Comparison of ENCODE assay signal across 25 cellular contexts in the genomic region with DNA sequence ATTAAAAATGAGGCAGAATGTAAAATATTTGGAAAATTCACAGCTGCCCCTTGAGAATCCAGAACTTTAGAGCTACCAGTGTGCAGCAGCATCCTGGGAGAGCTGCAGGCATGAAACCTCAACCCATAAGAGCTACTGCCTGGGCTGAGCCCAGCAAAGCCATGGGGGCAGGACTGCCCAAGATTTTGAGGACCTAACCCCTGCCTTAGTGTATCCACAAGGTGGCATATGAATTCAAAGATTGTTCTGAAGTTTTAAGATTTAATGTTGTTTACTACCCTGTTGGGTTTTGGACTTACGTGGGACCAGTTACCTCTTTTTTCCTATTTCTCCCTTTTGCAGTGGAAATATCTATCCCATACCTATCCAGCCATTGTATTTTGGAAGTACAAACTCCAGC. TPM values are rescaled to one million over a fixed set of nuclear protein-coding genes. Genes with fewer than 3 reads are reported as not detected.
DNase-seq lines count a peak whose midpoint lies in the region; ATAC-seq, FAIRE-seq and TF ChIP-seq lines count a peak whose summit lies in the region.
"Had no signal": no experiment of that assay in that cellular context is flagged by ENCODE, and none has a peak within 500 bp of the region (broad histone marks: within the 10 kb centered on the region; RNA-seq: fewer than 3 reads in every experiment).

No MANE protein-coding gene starts in this region.

- no peaks in the 10 kb centered on the region for H3K27me3 Mint-ChIP-seq in CD8-positive, alpha-beta memory T cell
- H3K27me3 Mint-ChIP-seq in IgD-negative memory B cell: no peaks in the 10 kb centered on the region
- H3K27me3 Mint-ChIP-seq: activated CD4-positive, alpha-beta T cell treated with anti-CD3 and anti-CD28 coated beads, Interleukin-2, amount 10 ng/mL, durations not matched to agents 7 days and 5 days had no signal

- H3K36me3 Mint-ChIP-seq in CD8-positive, alpha-beta memory T cell: peaks cover under 1 to 56% (median 12%) of the 10 kb centered on the region in 3 donors
- peaks cover 3% of the 10 kb centered on the region for H3K36me3 Mint-ChIP-seq in IgD-negative memory B cell
- H3K36me3 Mint-ChIP-seq: natural killer cell; stimulated activated effector memory CD8-positive, alpha-beta T cell treated with anti-CD3 and anti-CD28 coated beads, Interleukin-12 subunit alpha, Interleukin-12 subunit beta, amount 100 ng/mL, for 72 hours had no signal

- in situ Hi-C loops in K562 (cut with MboI): no loop called here

- H3K4me1 Mint-ChIP-seq in CD8-positive, alpha-beta memory T cell: peaks cover 14 to 49% (median 35%) of the 10 kb centered on the region in 3 donors
- H3K4me1 Mint-ChIP-seq in IgD-negative memory B cell: peaks cover 0 to 3% (median 3%) of the 10 kb centered on the region in 3 donors

- no peaks in the 10 kb centered on the region for H3K27me3 ChIP-seq in CD8-positive, alpha-beta memory T cell (ENCODE audit: insufficient read depth, low read length, poor library complexity, severe bottlenecking)
- H3K27me3 ChIP-seq in K562 (ENCODE audit: control insufficient read depth in 2 of 2, insufficient read depth in 2 of 2, low read length in 2 of 2) (no peaks in the 10 kb centered on the region), lower lobe of right lung (ENCODE audit: low read depth) (no peaks in the 10 kb centered on the region)
- H3K27me3 ChIP-seq: hepatocyte, ovary, sigmoid colon had no signal

- no peak for TF ChIP-seq EP300 in K562 (IDR thresholded peaks at IDR 0.05; ENCODE audit: low read length)

- 0 out of 4 replicates have a peak, but pooled peaks of 1 of the 2 experiments have one; percentile 16 for TF ChIP-seq RAD21 in K562 (CRISPR knock-in tag; conservative IDR thresholded peaks at IDR 0.05 in 1 of 2, IDR thresholded peaks at IDR 0.05 in 1 of 2)

- FAIRE-seq in K562 (lab: Jason Lieb, UNC): no peak
- FAIRE-seq: colon, endometrium, H54, islet of Langerhans had no signal

- no peak overlapping the region for H3K27ac ChIP-seq in CD8-positive, alpha-beta memory T cell (ENCODE audit: low read depth, low read length)
- H3K27ac ChIP-seq in K562 (ENCODE audit: extremely low read depth, low read depth, low read length) (no peak overlapping the region), lower lobe of right lung (no peak overlapping the region)
- H3K27ac ChIP-seq: hepatocyte, HL-60, ovary, sigmoid colon had no signal

- no TSS peak for BruUV-seq in K562 (replicated peaks; lab: Mats Ljungman, UMichigan)

- no peaks in the 10 kb centered on the region for H3K9me3 Mint-ChIP-seq in CD8-positive, alpha-beta memory T cell
- no peaks in the 10 kb centered on the region for H3K9me3 Mint-ChIP-seq in IgD-negative memory B cell
- H3K9me3 Mint-ChIP-seq: natural killer cell; stimulated activated effector memory CD8-positive, alpha-beta T cell treated with anti-CD3 and anti-CD28 coated beads, Interleukin-12 subunit alpha, Interleukin-12 subunit beta, amount 100 ng/mL, for 72 hours had no signal

- POLR2A ChIA-PET in CD8-positive, alpha-beta memory T cell (lab: Charles Lee): no interaction called here
- POLR2A ChIA-PET in K562 (lab: Yijun Ruan, JAX): no interaction called here

- H3K4me1 ChIP-seq in CD8-positive, alpha-beta memory T cell (ENCODE audit: insufficient read depth, low read length): no peaks in the 10 kb centered on the region
- H3K4me1 ChIP-seq in K562 (replicated peaks in 1 of 2; ENCODE audit: control insufficient read depth in 2 of 2, insufficient read depth in 2 of 2, low read length in 2 of 2) (no peaks in the 10 kb centered on the region), lower lobe of right lung (no peaks in the 10 kb centered on the region)
- H3K4me1 ChIP-seq: sigmoid colon had no signal

- H3K27ac Mint-ChIP-seq in CD8-positive, alpha-beta memory T cell: peak overlapping the region in 5 of 8 donors; percentile 28 to 77 (median 55)
- H3K27ac Mint-ChIP-seq in IgD-negative memory B cell: peak overlapping the region in 2 of 3 donors; percentile 8 to 80
- H3K27ac Mint-ChIP-seq: activated CD4-positive, alpha-beta T cell treated with anti-CD3 and anti-CD28 coated beads, Interleukin-2, amount 10 ng/mL, durations not matched to agents 7 days and 5 days; natural killer cell; stimulated activated effector memory CD8-positive, alpha-beta T cell treated with anti-CD3 and anti-CD28 coated beads, Interleukin-12 subunit alpha, Interleukin-12 subunit beta, amount 100 ng/mL, for 72 hours had no signal

- peak; percentile 69 for ATAC-seq in K562
- ATAC-seq in lower lobe of right lung: no peak
- ATAC-seq: natural killer cell; stimulated activated effector memory CD8-positive, alpha-beta T cell treated with anti-CD3 and anti-CD28 coated beads, Interleukin-12 subunit alpha, Interleukin-12 subunit beta, amount 100 ng/mL, for 72 hours had no signal

- peak overlapping the region in 1 of 7 donors; percentile 27 for H3K4me3 Mint-ChIP-seq in CD8-positive, alpha-beta memory T cell
- no peak overlapping the region for H3K4me3 Mint-ChIP-seq in IgD-negative memory B cell
- H3K4me3 Mint-ChIP-seq: activated CD4-positive, alpha-beta T cell treated with anti-CD3 and anti-CD28 coated beads, Interleukin-2, amount 10 ng/mL, durations not matched to agents 7 days and 5 days; natural killer cell; stimulated activated effector memory CD8-positive, alpha-beta T cell treated with anti-CD3 and anti-CD28 coated beads, Interleukin-12 subunit alpha, Interleukin-12 subunit beta, amount 100 ng/mL, for 72 hours had no signal

- no peak overlapping the region for H2AFZ ChIP-seq in K562 (ENCODE audit: low read depth, low read length)
- H2AFZ ChIP-seq: hepatocyte had no signal

- DNase-seq in CD8-positive, alpha-beta memory T cell: no peak
- DNase-seq in K562 (ENCODE audit: extremely low read depth in 1 of 4, low spot score in 3 of 4) (no peak), lower lobe of right lung (no peak), NCI-H1048 (lab: John Stamatoyannopoulos, UW) (no peak), amniotic stem cell (lab: John Stamatoyannopoulos, UW) (no peak)
- DNase-seq in activated naive CD4-positive, alpha-beta T cell treated with anti-CD3 and anti-CD28 coated beads, Interleukin-2, amount 50 U/mL, for 16 hours: no peak
- DNase-seq: activated CD4-positive, alpha-beta T cell treated with anti-CD3 and anti-CD28 coated beads, Interleukin-2, amount 10 ng/mL, durations not matched to agents 7 days and 5 days; activated CD8-positive, alpha-beta memory T cell treated with anti-CD3 and anti-CD28 coated beads, Interleukin-2, amount 50 U/mL, for 4 hours; activated effector memory CD4-positive, alpha-beta T cell treated with anti-CD3 and anti-CD28 coated beads, Interleukin-2, amount 50 U/mL, for 16 hours; anterior cingulate cortex; COR-L47; EL; mammary epithelial cell; natural killer cell; NCI-H187; ovary; sigmoid colon had no signal

- intact Hi-C loops in K562 (cut with micrococcal nuclease) (no loop called here), lower lobe of right lung (cut with DNase I) (no loop called here)

- H3K79me2 ChIP-seq in K562 (ENCODE audit: control insufficient read depth, insufficient read depth, low read length): no peaks in the 10 kb centered on the region
- H3K79me2 ChIP-seq: hepatocyte had no signal

- no peaks in the 10 kb centered on the region for H3K9me1 ChIP-seq in K562 (ENCODE audit: control insufficient read depth, insufficient read depth, low read length)

- no peak overlapping the region for H3K4me2 ChIP-seq in K562 (ENCODE audit: insufficient read depth, low read length)
- H3K4me2 ChIP-seq: hepatocyte had no signal

- no peak overlapping the region for H3K9ac ChIP-seq in K562 (ENCODE audit: insufficient read depth in 1 of 2, low read depth in 2 of 2, low read length in 2 of 2)

- no peak for TF ChIP-seq POLR2A in K562 (conservative IDR thresholded peaks at IDR 0.05)

- WGBS in K562 (ENCODE audit: insufficient coverage, low coverage, missing lambda C conversion rate): 23% methylated on average over 1 of the region's 1 CpG

- CTCF ChIA-PET in CD8-positive, alpha-beta memory T cell (lab: Charles Lee): interaction anchor here (0.7 kb wide), 1 partner anchor 116 kb away, joined by 3 read pairs; no protein-coding TSS in a partner anchor
- CTCF ChIA-PET in K562 (lab: Yijun Ruan, JAX; ENCODE audit: low intra/inter-chr PET ratio): interaction anchor here (0.7 kb wide), 1 partner anchor 150 kb away, joined by 3 read pairs; no protein-coding TSS in a partner anchor

- no peaks in the 10 kb centered on the region for H4K20me1 ChIP-seq in K562 (replicated peaks; ENCODE audit: control insufficient read depth, insufficient read depth, low read length)

- H3K4me3 ChIP-seq in CD8-positive, alpha-beta memory T cell (ENCODE audit: low read length): no peak overlapping the region
- H3K4me3 ChIP-seq in K562 (no peak overlapping the region), lower lobe of right lung (no peak overlapping the region)
- H3K4me3 ChIP-seq: hepatocyte, ovary, sigmoid colon had no signal

- TF ChIP-seq CTCF in K562 (IDR thresholded peaks at IDR 0.05 in 2 of 3, conservative IDR thresholded peaks at IDR 0.05 in 1 of 3; ENCODE audit: insufficient read depth in 2 of 3, low read depth in 1 of 3, low read length in 3 of 3): peak; percentile 15 to 36 (median 20); a peak in 3 of 6 replicates
- TF ChIP-seq CTCF in lower lobe of right lung (IDR thresholded peaks at IDR 0.05): peak; percentile 9

- H3K9me3 ChIP-seq in CD8-positive, alpha-beta memory T cell (ENCODE audit: low read length): no peaks in the 10 kb centered on the region
- no peaks in the 10 kb centered on the region; the same call in 1 of the 2 replicates for H3K9me3 ChIP-seq in K562 (replicated peaks; ENCODE audit: control insufficient read depth, insufficient read depth, low read depth, low read length)
- H3K9me3 ChIP-seq in lower lobe of right lung: no peaks in the 10 kb centered on the region
- H3K9me3 ChIP-seq: sigmoid colon had no signal

- H3K36me3 ChIP-seq in CD8-positive, alpha-beta memory T cell (ENCODE audit: insufficient read depth, low read length): no peaks in the 10 kb centered on the region
- H3K36me3 ChIP-seq in K562 (ENCODE audit: control insufficient read depth, insufficient read depth, low read length) (no peaks in the 10 kb centered on the region), lower lobe of right lung (peaks cover 3% of the 10 kb centered on the region)
- H3K36me3 ChIP-seq: ovary, sigmoid colon had no signal

RNA-seq across cellular contexts. Expression of a gene that starts 26.4 kb away (rescaled TPM):
- total RNA-seq in CD8-positive, alpha-beta memory T cell: 10 to 100 TPM; 14.9 to 15.4 TPM
- 61.0 TPM for polyA plus RNA-seq in CD8-positive, alpha-beta memory T cell
- 21.8 TPM for polyA plus RNA-seq in IgD-negative memory B cell
- 8.4 and 10.8 TPM in 2 replicates for total RNA-seq in K562 (2011; cell fraction: chromatin; rRNA removed; ENCODE audit: low replicate concordance)
- 6.1 and 7.5 TPM in 2 replicates for total RNA-seq in K562 (2011; cell fraction: nucleolus; rRNA removed)
- total RNA-seq in K562 (2011; cell fraction: nucleoplasm; rRNA removed): 5.4 and 8.3 TPM in 2 replicates
- total RNA-seq in K562 (2014; rRNA removed): 34.3 and 39.1 TPM in 2 replicates
- 31.7 and 42.2 TPM in 2 replicates for total RNA-seq in K562 (2014; rRNA removed; fragmentation: Illumina TruSeq; extraction: Trizol)
- 47.7 and 48.1 TPM in 2 replicates for total RNA-seq in K562 (2015; rRNA removed; fragmentation: Illumina TruSeq; extraction: Trizol)
- total RNA-seq in K562 (2021): 20.8 and 22.3 TPM in 2 replicates
- polyA plus RNA-seq in K562 (2011; rRNA removed): 56.7 and 72.7 TPM in 2 replicates
- 24.9 and 48.9 TPM in 2 replicates for polyA plus RNA-seq in K562 (2011; cell fraction: cytosol; rRNA removed)
- 9.4 and 11.0 TPM in 2 replicates for polyA plus RNA-seq in K562 (2011; cell fraction: nucleus; rRNA removed)
- 31.2 and 32.9 TPM in 2 replicates for polyA plus RNA-seq in K562 (2012)
- polyA plus RNA-seq in K562 (2014; fragmentation: Illumina TruSeq; extraction: Trizol): 52.1 and 57.5 TPM in 2 replicates
- polyA plus RNA-seq in K562 (2014; fragmentation: Nextera tagmentation; extraction: Ambion mirVana): 10 to 100 TPM; 23.0 to 31.7 TPM
- polyA plus RNA-seq in K562 (2014; rRNA removed): 47.4 and 50.9 TPM in 2 replicates
- 62.8 and 69.4 TPM in 2 replicates for polyA minus RNA-seq in K562 (2011; rRNA and poly(A)+ RNA removed)
- polyA minus RNA-seq in K562 (2011; cell fraction: cytosol; rRNA and poly(A)+ RNA removed): 16.0 and 25.0 TPM in 2 replicates
- polyA minus RNA-seq in K562 (2011; cell fraction: nucleus; rRNA and poly(A)+ RNA removed): 2.0 and 8.3 TPM in 2 replicates
- 22.5 TPM for total RNA-seq in lower lobe of right lung

RNA-seq across cellular contexts. Expression of a gene that starts 53.0 kb away (rescaled TPM):
- total RNA-seq in CD8-positive, alpha-beta memory T cell: 10 to 100 TPM; 16.8 to 23.0 TPM
- 44.5 TPM for polyA plus RNA-seq in CD8-positive, alpha-beta memory T cell
- polyA plus RNA-seq in IgD-negative memory B cell: 32.8 TPM
- total RNA-seq in K562 (2011; cell fraction: chromatin; rRNA removed; ENCODE audit: low replicate concordance): 43.6 and 47.1 TPM in 2 replicates
- total RNA-seq in K562 (2011; cell fraction: nucleolus; rRNA removed): 20.8 and 67.1 TPM in 2 replicates
- 55.1 and 66.2 TPM in 2 replicates for total RNA-seq in K562 (2011; cell fraction: nucleoplasm; rRNA removed)
- total RNA-seq in K562 (2014; rRNA removed): 29.4 and 39.8 TPM in 2 replicates
- 132 and 135 TPM in 2 replicates for total RNA-seq in K562 (2014; rRNA removed; fragmentation: Illumina TruSeq; extraction: Trizol)
- 98.1 and 103 TPM in 2 replicates for total RNA-seq in K562 (2015; rRNA removed; fragmentation: Illumina TruSeq; extraction: Trizol)
- total RNA-seq in K562 (2021): 92.3 and 94.7 TPM in 2 replicates
- polyA plus RNA-seq in K562 (2011; rRNA removed): 202 and 226 TPM in 2 replicates
- 38.2 and 45.9 TPM in 2 replicates for polyA plus RNA-seq in K562 (2011; cell fraction: cytosol; rRNA removed)
- polyA plus RNA-seq in K562 (2011; cell fraction: nucleus; rRNA removed): 49.3 and 54.8 TPM in 2 replicates
- 95.6 and 100 TPM in 2 replicates for polyA plus RNA-seq in K562 (2012)
- 77.9 and 80.5 TPM in 2 replicates for polyA plus RNA-seq in K562 (2014; fragmentation: Illumina TruSeq; extraction: Trizol)
- polyA plus RNA-seq in K562 (2014; fragmentation: Nextera tagmentation; extraction: Ambion mirVana): 10 to 100 TPM; 24.2 to 24.6 TPM
- polyA plus RNA-seq in K562 (2014; rRNA removed): 38.0 and 50.3 TPM in 2 replicates
- 228 and 290 TPM in 2 replicates for polyA minus RNA-seq in K562 (2011; rRNA and poly(A)+ RNA removed)
- 60.1 and 93.2 TPM in 2 replicates for polyA minus RNA-seq in K562 (2011; cell fraction: cytosol; rRNA and poly(A)+ RNA removed)
- polyA minus RNA-seq in K562 (2011; cell fraction: nucleus; rRNA and poly(A)+ RNA removed): 12.9 and 16.7 TPM in 2 replicates
- total RNA-seq in lower lobe of right lung: 32.0 TPM
